13 cellular contexts compared by ENCODE assay signal in genomic region chr2:188788621-188789020, GRCh38.
DNase-seq lines count a peak whose midpoint lies in the region; ATAC-seq and TF ChIP-seq lines count a peak whose summit lies in the region.
"Had no signal": no experiment of that assay in that cellular context is flagged by ENCODE, and none has a peak within 500 bp of the region (broad histone marks: within the 10 kb centered on the region; RNA-seq: fewer than 3 reads in every experiment).

No MANE protein-coding gene starts in this region.

- peaks cover 33% of the 10 kb centered on the region for H3K4me1 ChIP-seq in RWPE2 (ENCODE audit: insufficient read depth, poor library complexity, severe bottlenecking)
- no peaks in the 10 kb centered on the region for H3K4me1 ChIP-seq in ovary (ENCODE audit: insufficient read depth)

- H3K9me3 Mint-ChIP-seq in endothelial cell (ENCODE audit: unreplicated experiment): no peaks in the 10 kb centered on the region

- DNase-seq in COLO829 (ENCODE audit: low spot score): peak; percentile 35
- no peak for DNase-seq in RWPE2 (ENCODE audit: low spot score)
- DNase-seq in fibroblast of the conjunctiva (ENCODE audit: low read depth): peak; percentile 79
- DNase-seq in ovary: peak; percentile 71 to 88 (median 82)
- DNase-seq in GM20000 (ENCODE audit: low spot score): no peak
- DNase-seq in endothelial cell (ENCODE audit: low spot score): no peak
- DNase-seq: CD4-positive, CD25-positive, alpha-beta regulatory T cell; naive B cell; T-helper 17 cell had no signal

- intact Hi-C loops in ovary (cut with DNase I): loop anchor here in 2 of 4 donors (10.0 kb wide), 1 partner anchor 186 kb away; the partner anchor contains the start of gene COL3A1 (in 2 of the 2)

- TF ChIP-seq EP300 in ovary (IDR thresholded peaks at IDR 0.05): no peak

- H3K36me3 ChIP-seq in RWPE2 (ENCODE audit: low read depth) (no peaks in the 10 kb centered on the region), ovary (no peaks in the 10 kb centered on the region)
- H3K36me3 ChIP-seq: cardiac muscle cell had no signal

- no peak overlapping the region for H3K27ac ChIP-seq in RWPE2 (ENCODE audit: poor library complexity, severe bottlenecking)
- H3K27ac ChIP-seq in ovary: peak overlapping the region in 1 of 2 donors; percentile 66
- H3K27ac ChIP-seq: cardiac muscle cell had no signal

- TF ChIP-seq CTCF in RWPE2 (IDR thresholded peaks at IDR 0.05; ENCODE audit: poor library complexity, severe bottlenecking) (no peak), ovary (IDR thresholded peaks at IDR 0.05) (no peak), GM20000 (IDR thresholded peaks at IDR 0.05; ENCODE audit: extremely low read depth, missing control alignments) (no peak), endothelial cell (IDR thresholded peaks at IDR 0.05; ENCODE audit: unreplicated experiment) (no peak)

- H3K9me3 ChIP-seq in RWPE2 (ENCODE audit: severe bottlenecking) (no peaks in the 10 kb centered on the region), ovary (no peaks in the 10 kb centered on the region)

- H3K4me3 ChIP-seq in RWPE2 (ENCODE audit: severe bottlenecking) (no peak overlapping the region), ovary (no peak overlapping the region)
- H3K4me3 ChIP-seq: cardiac muscle cell had no signal

- H3K27ac Mint-ChIP-seq in endothelial cell (ENCODE audit: unreplicated experiment): no peak overlapping the region
- H3K27ac Mint-ChIP-seq: CD4-positive, CD25-positive, alpha-beta regulatory T cell; IgD-negative memory B cell; naive B cell; T-helper 17 cell had no signal

- no peak overlapping the region for H3K4me3 Mint-ChIP-seq in endothelial cell (ENCODE audit: unreplicated experiment)
- H3K4me3 Mint-ChIP-seq: CD4-positive, CD25-positive, alpha-beta regulatory T cell; IgD-negative memory B cell; naive B cell; T-helper 17 cell had no signal

- H3K36me3 Mint-ChIP-seq in endothelial cell (ENCODE audit: low read depth, unreplicated experiment): no peaks in the 10 kb centered on the region
- H3K36me3 Mint-ChIP-seq: CD4-positive, CD25-positive, alpha-beta regulatory T cell; IgD-negative memory B cell; naive B cell had no signal

- H3K27me3 ChIP-seq in RWPE2 (ENCODE audit: insufficient read depth, poor library complexity, severe bottlenecking) (no peaks in the 10 kb centered on the region), ovary (no peaks in the 10 kb centered on the region)
- H3K27me3 ChIP-seq: cardiac muscle cell had no signal

- TF ChIP-seq POLR2A in ovary (IDR thresholded peaks at IDR 0.05): no peak

- ATAC-seq in RWPE2 (ENCODE audit: low read depth) (peak; percentile 69), GM18520 (IDR thresholded peaks at IDR 0.05; ENCODE audit: unreplicated experiment) (no peak), GM21717 (IDR thresholded peaks at IDR 0.05; ENCODE audit: unreplicated experiment) (no peak)
- ATAC-seq: T-helper 17 cell had no signal

- H3K4me1 Mint-ChIP-seq in endothelial cell (ENCODE audit: unreplicated experiment): no peaks in the 10 kb centered on the region
- H3K4me1 Mint-ChIP-seq: CD4-positive, CD25-positive, alpha-beta regulatory T cell; naive B cell; T-helper 17 cell had no signal

- peaks cover 2% of the 10 kb centered on the region for H3K27me3 Mint-ChIP-seq in endothelial cell (ENCODE audit: unreplicated experiment)
- H3K27me3 Mint-ChIP-seq: CD4-positive, CD25-positive, alpha-beta regulatory T cell; IgD-negative memory B cell; naive B cell; T-helper 17 cell had no signal

Comparison
In these comparisons a context has a peak if more than half of its experiments do, and no peak if none do; other contexts are left out.
1. DNase-seq: peak in COLO829 (single experiment), fibroblast of the conjunctiva (single experiment) and ovary (5 of 5); none in RWPE2 (single experiment), GM20000 (single experiment) and endothelial cell (single experiment).